In genomic region chr2:31251018-31251417, GRCh38 we compare ENCODE assay signal across 20 cellular contexts. TPM values are rescaled to one million over a fixed set of nuclear protein-coding genes. Genes with fewer than 3 reads are reported as not detected.
DNase-seq lines count a peak whose midpoint lies in the region; ATAC-seq, FAIRE-seq and TF ChIP-seq lines count a peak whose summit lies in the region.
"Had no signal": no experiment of that assay in that cellular context is flagged by ENCODE, and none has a peak within 500 bp of the region (broad histone marks: within the 10 kb centered on the region; RNA-seq: fewer than 3 reads in every experiment).

No MANE protein-coding gene starts in this region.

- no peak overlapping the region for H2BK120ac ChIP-seq in mesenchymal stem cell (ENCODE audit: low read depth, low read length)

- FAIRE-seq in GM12891 (lab: Jason Lieb, UNC) = no peak
- FAIRE-seq: GM12892, H1 had no signal

- no peak for TF ChIP-seq CTCF in right atrium auricular region (IDR thresholded peaks at IDR 0.05)
- no peak for TF ChIP-seq CTCF in esophagus squamous epithelium (IDR thresholded peaks at IDR 0.05)
- no peak for TF ChIP-seq CTCF in stomach (IDR thresholded peaks at IDR 0.05)

- TF ChIP-seq POLR2A in esophagus squamous epithelium (IDR thresholded peaks at IDR 0.05) = no peak
- no peak for TF ChIP-seq POLR2A in stomach (IDR thresholded peaks at IDR 0.05)
- no peak for TF ChIP-seq POLR2A in GM12891 (IDR thresholded peaks at IDR 0.05; ENCODE audit: low read depth, low read length)

- H3K4me1 ChIP-seq in right atrium auricular region = no peaks in the 10 kb centered on the region
- peaks cover 19 to 78% (median 35%) of the 10 kb centered on the region in 3 donors for H3K4me1 ChIP-seq in esophagus squamous epithelium
- H3K4me1 ChIP-seq in mesenchymal stem cell (ENCODE audit: control insufficient read depth, insufficient read depth, low read depth, low read length) = peaks cover 33% of the 10 kb centered on the region
- peaks cover 0 to 4% (median 0%) of the 10 kb centered on the region in 4 donors for H3K4me1 ChIP-seq in stomach

- ATAC-seq in Right ventricle myocardium superior (ENCODE audit: poor library complexity) (peak; percentile 87), GM18907 (IDR thresholded peaks at IDR 0.05; ENCODE audit: unreplicated experiment) (no peak)

- H3K4me3 ChIP-seq in right atrium auricular region (no peak overlapping the region), esophagus squamous epithelium (peak overlapping the region in 1 of 4 donors; percentile 11), mesenchymal stem cell (ENCODE audit: insufficient read depth in 1 of 2, low read depth in 1 of 2, low read length in 2 of 2) (no peak overlapping the region), stomach (no peak overlapping the region)

- 60% methylated on average over 1 of the region's 3 CpGs; no CpG with 5 or more reads in 1 of the 2 donors for WGBS in esophagus squamous epithelium, 2 donors
- 95% methylated on average over 3 of the region's 3 CpGs for WGBS in mesenchymal stem cell
- 63 to 88% (median 81%) methylated on average over 1 to 3 of the region's 3 CpGs for WGBS in stomach, 5 donors

- H4K8ac ChIP-seq in mesenchymal stem cell (ENCODE audit: low read length) = no peak overlapping the region

- no peak for TF ChIP-seq EP300 in stomach (IDR thresholded peaks at IDR 0.05)

- H3K4ac ChIP-seq in mesenchymal stem cell (ENCODE audit: low read depth in 1 of 2, low read length in 2 of 2) = no peak overlapping the region

- H2BK15ac ChIP-seq in mesenchymal stem cell (ENCODE audit: low read depth, poor library complexity, severe bottlenecking) = no peak overlapping the region

- H3K36me3 ChIP-seq in right atrium auricular region (peaks cover 19% of the 10 kb centered on the region), esophagus squamous epithelium (peaks cover 0 to 43% (median 0%) of the 10 kb centered on the region in 3 donors), mesenchymal stem cell (ENCODE audit: control insufficient read depth in 1 of 2, insufficient read depth in 2 of 2, low read depth in 1 of 2, low read length in 2 of 2) (peaks cover 33 to 54% of the 10 kb centered on the region in 2 experiments), stomach (peaks cover 0 to 21% (median 11%) of the 10 kb centered on the region in 4 donors)

- DNase-seq in Right ventricle myocardium superior = peak; percentile 62
- no peak for DNase-seq in right atrium auricular region (ENCODE audit: low spot score)
- no peak for DNase-seq in esophagus squamous epithelium (lab: John Stamatoyannopoulos, UW)
- DNase-seq in mesenchymal stem cell = no peak
- DNase-seq in stomach = no peak
- no peak for DNase-seq in stimulated activated CD4-positive, alpha-beta T cell treated with anti-CD3 and anti-CD28 coated beads, Interleukin-15, amount 100 ng/mL, for 24 hours
- no peak for DNase-seq in GM12891 (ENCODE audit: insufficient read length, low spot score)
- DNase-seq: GF-D8, HFFc6, MV-4-11, NCI-H1417, NCI-H187 treated with DMSO at 0.1 percent for 48 hours, NCI-H345, NCI-H526 had no signal

- no peak overlapping the region for H3K23ac ChIP-seq in mesenchymal stem cell (ENCODE audit: low read length in 2 of 2)

- no peak overlapping the region for H2BK5ac ChIP-seq in mesenchymal stem cell (ENCODE audit: low read depth, low read length, poor library complexity, severe bottlenecking)

- H4K91ac ChIP-seq in mesenchymal stem cell (ENCODE audit: low read length) = no peak overlapping the region

- peaks cover 35% of the 10 kb centered on the region for H3K79me1 ChIP-seq in mesenchymal stem cell (replicated peaks; ENCODE audit: low read length, poor library complexity, severe bottlenecking)

- H3K9me3 ChIP-seq in right atrium auricular region = no peaks in the 10 kb centered on the region
- no peaks in the 10 kb centered on the region for H3K9me3 ChIP-seq in esophagus squamous epithelium
- no peaks in the 10 kb centered on the region for H3K9me3 ChIP-seq in mesenchymal stem cell (ENCODE audit: control insufficient read depth, low read length)
- H3K9me3 ChIP-seq in stomach = no peaks in the 10 kb centered on the region

- H3K14ac ChIP-seq in mesenchymal stem cell (ENCODE audit: low read length in 2 of 2) = no peak overlapping the region

- H3K27ac ChIP-seq in right atrium auricular region (no peak overlapping the region), esophagus squamous epithelium (peak overlapping the region in 3 of 4 donors; percentile 1 to 93 (median 91)), mesenchymal stem cell (ENCODE audit: low read length, poor library complexity, severe bottlenecking) (no peak overlapping the region), stomach (no peak overlapping the region)
- H3K27ac ChIP-seq: C4-2B had no signal

- no peak overlapping the region for H3K9ac ChIP-seq in mesenchymal stem cell (ENCODE audit: low read length)

- no peak overlapping the region for H3K4me2 ChIP-seq in mesenchymal stem cell (ENCODE audit: low read length, poor library complexity, severe bottlenecking)

- H2AFZ ChIP-seq in mesenchymal stem cell (ENCODE audit: low read depth, low read length) = no peak overlapping the region

- H3K18ac ChIP-seq in mesenchymal stem cell (ENCODE audit: low read depth in 1 of 2, low read length in 2 of 2) = no peak overlapping the region

- intact Hi-C loops in Right ventricle myocardium superior (cut with DNase I) = no loop called here
- intact Hi-C loops in esophagus squamous epithelium (cut with DNase I) = no loop called here
- intact Hi-C loops in stomach (cut with DNase I; ENCODE audit: low total_unique reads) = no loop called here

- H2BK12ac ChIP-seq in mesenchymal stem cell (ENCODE audit: low read length in 2 of 2) = no peak overlapping the region

- H3K27me3 ChIP-seq in right atrium auricular region (no peaks in the 10 kb centered on the region), esophagus squamous epithelium (no peaks in the 10 kb centered on the region), mesenchymal stem cell (ENCODE audit: control insufficient read depth in 1 of 2, insufficient read depth in 1 of 2, low read length in 2 of 2) (no peaks in the 10 kb centered on the region), stomach (no peaks in the 10 kb centered on the region)

- H2AK5ac ChIP-seq in mesenchymal stem cell (ENCODE audit: low read length, severe bottlenecking) = peak overlapping the region; percentile 26

TF ChIP-seq in GM12891, 5 proteins besides CTCF, POLR2A, EP300 and RAD21:
- no peak for TF ChIP-seq POU2F2 (IDR thresholded peaks at IDR 0.05; ENCODE audit: low read depth, low read length)
- no peak for TF ChIP-seq POLR2AphosphoS5 (IDR thresholded peaks at IDR 0.05; ENCODE audit: low read depth, low read length)
- no peak for TF ChIP-seq TAF1 (IDR thresholded peaks at IDR 0.05; ENCODE audit: low read depth, low read length)
- TF ChIP-seq PAX5 (IDR thresholded peaks at IDR 0.05; ENCODE audit: insufficient read depth, low read length, severe bottlenecking) = no peak
- no peak for TF ChIP-seq SPI1 (IDR thresholded peaks at IDR 0.05; ENCODE audit: low read depth, low read length)

RNA-seq across cellular contexts. Expression of gene EHD3, which starts 17.1 kb away (rescaled TPM):
- total RNA-seq in Right ventricle myocardium superior (23.0 TPM), right atrium auricular region (10 to 100 TPM; 10.6 to 12.5 TPM), esophagus squamous epithelium (10 to 100 TPM; 22.6 to 54.5 (median 38.1) TPM), stomach (1 to 10 TPM in 3 of 5 donors, under 1 TPM in 2; 0.45 to 4.0 (median 1.7) TPM)
- 63.7 TPM for polyA plus RNA-seq in mesenchymal stem cell (2013, experiment 1 of 2)
- polyA plus RNA-seq in mesenchymal stem cell (2013, experiment 2 of 2) = 62.4 TPM
- 1 to 10 TPM; 4.0 to 7.5 (median 6.3) TPM for polyA plus RNA-seq in stomach
- 0.18 TPM for polyA plus RNA-seq in GM12891 (2012; ENCODE audit: low read depth, missing spikeins)
- total RNA-seq: HT-29 had no signal

RNA-seq across cellular contexts. Expression of gene CAPN14, which starts 33.7 kb away (rescaled TPM):
- total RNA-seq in Right ventricle myocardium superior = 0.32 TPM
- total RNA-seq in right atrium auricular region = under 1 TPM; 0.16 to 0.22 TPM
- total RNA-seq in esophagus squamous epithelium = 100 to 1,000 TPM; 124 to 316 (median 198) TPM
- polyA plus RNA-seq in mesenchymal stem cell (2013, experiment 1 of 2) = 0.07 TPM
- 0.04 TPM for polyA plus RNA-seq in mesenchymal stem cell (2013, experiment 2 of 2)
- total RNA-seq in stomach = 1 to 10 TPM in 1 of 5 donors, not detected in 4; 1.3 TPM
- 10 to 100 TPM in 1 of 3 donors, under 1 TPM in 1, not detected in 1; 0.06 to 66.0 TPM for polyA plus RNA-seq in stomach
- 0.10 TPM for polyA plus RNA-seq in GM12891 (2012; ENCODE audit: low read depth, missing spikeins)
- total RNA-seq: A172, HT-29 had no signal
- polyA plus RNA-seq: H1 had no signal

Comparison
In these comparisons a context has a peak if more than half of its experiments do, and no peak if none do; other contexts are left out.
1. H3K27ac ChIP-seq: peak in esophagus squamous epithelium (3 of 4); none in right atrium auricular region (0 of 2), mesenchymal stem cell (single experiment) and stomach (0 of 5).
2. RNA of gene CAPN14, which starts 33.7 kb away (total RNA-seq): 124 to 316 TPM in esophagus squamous epithelium; 0.32 TPM in Right ventricle myocardium superior (single experiment), 0.16 to 0.22 TPM in right atrium auricular region and 1.3 TPM in stomach; every median in the first group is over 10 times any median in the second.